In genomic region chr10:89431977-89432376, GRCh38 we compare ENCODE assay signal across 12 cellular contexts. TPM values are rescaled to one million over a fixed set of nuclear protein-coding genes. Genes with fewer than 3 reads are reported as not detected.
DNase-seq lines count a peak whose midpoint lies in the region; ATAC-seq, FAIRE-seq and TF ChIP-seq lines count a peak whose summit lies in the region.
"Had no signal": no experiment of that assay in that cellular context is flagged by ENCODE, and none has a peak within 500 bp of the region (broad histone marks: within the 10 kb centered on the region; RNA-seq: fewer than 3 reads in every experiment).

No MANE protein-coding gene starts in this region.

- no peak for DNase-seq in heart right ventricle
- DNase-seq in cardiac septum (ENCODE audit: low spot score) = no peak
- DNase-seq in T47D (ENCODE audit: low read depth in 1 of 2, low spot score in 1 of 2) = peak; percentile 28 to 81
- DNase-seq in left kidney (ENCODE audit: low read depth, low spot score) = peak; percentile 21
- DNase-seq in stimulated activated CD4-positive, alpha-beta T cell treated with anti-CD3 and anti-CD28 coated beads, Interleukin-15, amount 100 ng/mL, for 24 hours = no peak
- DNase-seq in activated CD8-positive, alpha-beta T cell treated with anti-CD3 and anti-CD28 coated beads for 36 hours = no peak
- no peak for DNase-seq in GM12891 (ENCODE audit: insufficient read length, low spot score)
- DNase-seq: activated T-cell treated with anti-CD3 and anti-CD28 coated beads for 4 hours, NCI-H1092 treated with DMSO at 0.1 percent for 48 hours had no signal

- H3K27ac ChIP-seq in heart right ventricle = peak overlapping the region in 5 of 10 donors; percentile 7 to 36 (median 22)
- H3K27ac ChIP-seq: ascending aorta; BLaER1 treated with 17β-estradiol and CSF1 and Interleukin-3, amounts not matched to agents 10 nM and 100 nM had no signal

- H3K9me3 ChIP-seq in heart right ventricle = no peaks in the 10 kb centered on the region
- H3K9me3 ChIP-seq: ascending aorta; BLaER1 treated with 17β-estradiol and CSF1 and Interleukin-3, amounts not matched to agents 10 nM and 100 nM had no signal

- H3K27me3 Mint-ChIP-seq in activated CD8-positive, alpha-beta T cell treated with anti-CD3 and anti-CD28 coated beads for 36 hours = peaks cover 11% of the 10 kb centered on the region

- peak overlapping the region in 1 of 10 donors; percentile 6 for H3K4me3 ChIP-seq in heart right ventricle
- H3K4me3 ChIP-seq: ascending aorta; BLaER1 treated with 17β-estradiol and CSF1 and Interleukin-3, amounts not matched to agents 10 nM and 100 nM had no signal

- H3K4me1 ChIP-seq in heart right ventricle = peaks cover 0 to 42% (median 6%) of the 10 kb centered on the region in 9 donors
- H3K4me1 ChIP-seq: ascending aorta; BLaER1 treated with 17β-estradiol and CSF1 and Interleukin-3, amounts not matched to agents 10 nM and 100 nM had no signal

- no peak for FAIRE-seq in GM12891 (lab: Jason Lieb, UNC)

- WGBS in heart right ventricle, 2 donors = 26 to 37% methylated on average over 3 of the region's 3 CpGs

- ATAC-seq in heart right ventricle (peak in 5 of 8 donors; percentile 23 to 74 (median 30)), HG03095 (IDR thresholded peaks at IDR 0.05; ENCODE audit: unreplicated experiment) (no peak)
- ATAC-seq in activated CD8-positive, alpha-beta T cell treated with anti-CD3 and anti-CD28 coated beads for 36 hours = no peak

- CTCF ChIA-PET in activated CD8-positive, alpha-beta T cell treated with anti-CD3 and anti-CD28 coated beads for 36 hours (lab: Charles Lee) = interaction anchor here (0.8 to 1.4 kb wide), 2 partner anchors 131 to 133 kb away, joined by 3 read pairs; no protein-coding TSS in a partner anchor

- intact Hi-C loops in heart right ventricle (cut with DNase I) (loop anchor here in 2 of 10 donors (5.0 kb wide), 2 partner anchors 40 to 50 kb away; no protein-coding TSS in a partner anchor), cardiac septum (cut with DNase I) (no loop called here)
- intact Hi-C loops in activated CD8-positive, alpha-beta T cell treated with anti-CD3 and anti-CD28 coated beads for 36 hours (cut with micrococcal nuclease) = no loop called here

- H3K36me3 Mint-ChIP-seq in activated CD8-positive, alpha-beta T cell treated with anti-CD3 and anti-CD28 coated beads for 36 hours (ENCODE audit: low read depth) = no peaks in the 10 kb centered on the region

- H3K4me3 Mint-ChIP-seq in activated CD8-positive, alpha-beta T cell treated with anti-CD3 and anti-CD28 coated beads for 36 hours = no peak overlapping the region

- H3K9me3 Mint-ChIP-seq in activated CD8-positive, alpha-beta T cell treated with anti-CD3 and anti-CD28 coated beads for 36 hours = no peaks in the 10 kb centered on the region

- TF ChIP-seq POLR2A in GM12891 (IDR thresholded peaks at IDR 0.05; ENCODE audit: low read depth, low read length) = no peak

- H3K36me3 ChIP-seq in heart right ventricle = no peaks in the 10 kb centered on the region
- H3K36me3 ChIP-seq: ascending aorta; BLaER1 treated with 17β-estradiol and CSF1 and Interleukin-3, amounts not matched to agents 10 nM and 100 nM had no signal

- in situ Hi-C loops in T47D (cut with HindIII; ENCODE audit: low pct_unique_long_range_greater_than_20kb, low sequenced_read_pairs) = no loop called here

- no peaks in the 10 kb centered on the region for H3K4me1 Mint-ChIP-seq in activated CD8-positive, alpha-beta T cell treated with anti-CD3 and anti-CD28 coated beads for 36 hours (ENCODE audit: low read depth)

- H3K27ac Mint-ChIP-seq in activated CD8-positive, alpha-beta T cell treated with anti-CD3 and anti-CD28 coated beads for 36 hours = no peak overlapping the region

- POLR2A ChIA-PET in activated CD8-positive, alpha-beta T cell treated with anti-CD3 and anti-CD28 coated beads for 36 hours (lab: Charles Lee) = no interaction called here

- H3K27me3 ChIP-seq in heart right ventricle = peaks cover 0 to 4% (median 0%) of the 10 kb centered on the region in 7 donors
- H3K27me3 ChIP-seq: ascending aorta; BLaER1 treated with 17β-estradiol and CSF1 and Interleukin-3, amounts not matched to agents 10 nM and 100 nM had no signal

- no peak for TF ChIP-seq CTCF in heart right ventricle (IDR thresholded peaks at IDR 0.05)
- no peak for TF ChIP-seq CTCF in activated CD8-positive, alpha-beta T cell treated with anti-CD3 and anti-CD28 coated beads for 36 hours (IDR thresholded peaks at IDR 0.05)

TF ChIP-seq in GM12891, 5 proteins besides CTCF, POLR2A, EP300 and RAD21:
- TF ChIP-seq POU2F2 (IDR thresholded peaks at IDR 0.05; ENCODE audit: low read depth, low read length) (no peak), POLR2AphosphoS5 (IDR thresholded peaks at IDR 0.05; ENCODE audit: low read depth, low read length) (no peak), SPI1 (IDR thresholded peaks at IDR 0.05; ENCODE audit: low read depth, low read length) (no peak), TAF1 (IDR thresholded peaks at IDR 0.05; ENCODE audit: low read depth, low read length) (no peak)

RNA-seq across cellular contexts. Expression of gene IFIT5, which starts 17.6 kb away (rescaled TPM):
- total RNA-seq in heart right ventricle (10 to 100 TPM in 8 of 10 donors, 1 to 10 TPM in 2; 8.3 to 16.9 (median 11.2) TPM), cardiac septum (11.5 TPM)
- polyA plus RNA-seq in heart right ventricle = 1 to 10 TPM; 5.4 to 7.0 TPM
- 10 to 100 TPM; 11.7 to 12.6 TPM for total RNA-seq in activated CD8-positive, alpha-beta T cell treated with anti-CD3 and anti-CD28 coated beads for 36 hours
- polyA plus RNA-seq in GM12891 (2012; ENCODE audit: low read depth, missing spikeins) = 4.2 TPM

RNA-seq across cellular contexts. Expression of gene IFIT1, which starts 39.6 kb away (rescaled TPM):
- total RNA-seq in heart right ventricle = 10 to 100 TPM; 18.8 to 50.1 (median 30.1) TPM
- 10 to 100 TPM in 1 of 2 donors, 1 to 10 TPM in 1; 5.1 to 20.8 TPM for polyA plus RNA-seq in heart right ventricle
- total RNA-seq in cardiac septum = 9.8 TPM
- total RNA-seq in activated CD8-positive, alpha-beta T cell treated with anti-CD3 and anti-CD28 coated beads for 36 hours = 1 to 10 TPM; 6.1 to 6.3 TPM
- 15.8 TPM for polyA plus RNA-seq in GM12891 (2012; ENCODE audit: low read depth, missing spikeins)

RNA-seq across cellular contexts. Expression of gene IFIT1B, which starts 54.1 kb away (rescaled TPM):
- total RNA-seq in heart right ventricle = under 1 TPM in 1 of 10 donors, not detected in 9; 0.21 TPM
- not detected for polyA plus RNA-seq in heart right ventricle
- 0.81 TPM for total RNA-seq in cardiac septum
- not detected for total RNA-seq in activated CD8-positive, alpha-beta T cell treated with anti-CD3 and anti-CD28 coated beads for 36 hours
- polyA plus RNA-seq in GM12891 (2012; ENCODE audit: low read depth, missing spikeins) = not detected
- total RNA-seq: ascending aorta had no signal

Comparison
In these comparisons a context has a peak if more than half of its experiments do, and no peak if none do; other contexts are left out.
1. ATAC-seq: peak in heart right ventricle (5 of 8); none in HG03095 (single experiment) and activated CD8-positive, alpha-beta T cell treated with anti-CD3 and anti-CD28 coated beads for 36 hours (single experiment).
2. DNase-seq: peak in T47D (2 of 2) and left kidney (single experiment); none in heart right ventricle (0 of 2), cardiac septum (single experiment), stimulated activated CD4-positive, alpha-beta T cell treated with anti-CD3 and anti-CD28 coated beads, Interleukin-15, amount 100 ng/mL, for 24 hours (single experiment), activated CD8-positive, alpha-beta T cell treated with anti-CD3 and anti-CD28 coated beads for 36 hours (single experiment) and GM12891 (single experiment).